15 cellular contexts compared by ENCODE assay signal in the genomic region with DNA sequence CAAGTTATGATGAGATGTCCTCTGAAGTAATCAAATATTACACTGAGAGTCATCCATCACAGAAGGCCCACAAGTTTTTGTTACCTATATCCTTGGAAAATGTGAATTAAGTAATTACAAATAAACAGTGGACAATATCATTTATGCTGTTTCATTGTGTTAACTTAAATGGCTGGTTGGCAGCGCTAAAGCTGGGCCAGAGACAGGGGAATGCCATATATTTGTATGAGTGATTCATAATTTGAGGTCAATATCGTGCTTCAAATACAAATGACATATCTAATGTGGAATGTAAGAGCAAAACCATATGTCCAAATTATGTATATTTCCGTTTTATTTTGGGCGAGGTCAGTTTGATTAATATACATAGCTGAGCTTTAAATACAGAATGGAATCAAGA.
"Had no signal": no experiment of that assay in that cellular context is flagged by ENCODE, and none has a peak within 500 bp of the region (broad histone marks: within the 10 kb centered on the region; RNA-seq: fewer than 3 reads in every experiment).

No MANE protein-coding gene starts in this region.

- ATAC-seq: activated CD4-positive, alpha-beta T cell treated with anti-CD3 and anti-CD28 coated beads for 36 hours; activated CD8-positive, alpha-beta memory T cell treated with anti-CD3 and anti-CD28 coated beads, Interleukin-2, amount 10 ng/mL, durations not matched to agents 7 days and 5 days; activated naive CD8-positive, alpha-beta T cell treated with anti-CD3 and anti-CD28 coated beads, Interleukin-2, amount 50 U/mL, for 24 hours; right lobe of liver; stimulated activated naive CD8-positive, alpha-beta T cell treated with anti-CD3 and anti-CD28 coated beads, Interleukin-15, amount 100 ng/mL, for 72 hours; T-helper 17 cell had no signal

- DNase-seq: activated CD4-positive, alpha-beta memory T cell treated with anti-CD3 and anti-CD28 coated beads for 36 hours; activated CD4-positive, alpha-beta T cell treated with anti-CD3 and anti-CD28 coated beads for 36 hours; activated CD8-positive, alpha-beta memory T cell treated with anti-CD3 and anti-CD28 coated beads, Interleukin-2, amount 10 ng/mL, durations not matched to agents 7 days and 5 days; activated naive CD4-positive, alpha-beta T cell treated with anti-CD3 and anti-CD28 coated beads for 36 hours; activated naive CD8-positive, alpha-beta T cell treated with anti-CD3 and anti-CD28 coated beads, Interleukin-2, amount 50 U/mL, for 24 hours; activated T-cell treated with anti-CD3 and anti-CD28 coated beads, Interleukin-2, amount 50 U/mL, for 1 hour; head of caudate nucleus; nephron progenitor cell; right lobe of liver; stimulated activated naive CD8-positive, alpha-beta T cell treated with anti-CD3 and anti-CD28 coated beads, Interleukin-15, amount 100 ng/mL, for 72 hours; T-helper 17 cell had no signal

- H3K4me1 ChIP-seq: ascending aorta, esophagus muscularis mucosa, right lobe of liver had no signal

- H3K27ac Mint-ChIP-seq: activated CD4-positive, alpha-beta memory T cell treated with anti-CD3 and anti-CD28 coated beads for 36 hours; activated CD4-positive, alpha-beta T cell treated with anti-CD3 and anti-CD28 coated beads for 36 hours; activated CD8-positive, alpha-beta memory T cell treated with anti-CD3 and anti-CD28 coated beads, Interleukin-2, amount 10 ng/mL, durations not matched to agents 7 days and 5 days; activated naive CD4-positive, alpha-beta T cell treated with anti-CD3 and anti-CD28 coated beads for 36 hours; activated naive CD8-positive, alpha-beta T cell treated with anti-CD3 and anti-CD28 coated beads, Interleukin-2, amount 50 U/mL, for 24 hours; activated T-helper 2 cell treated with anti-CD3 and anti-CD28 coated beads, Interferon-gamma antibody, Interleukin-2, Interleukin-4, amounts not matched to agents 10 μg/mL and 5 μg/mL and 100 μg/mL, durations not matched to agents 14 hours and 24 hours and 36 hours; nephron progenitor cell; stimulated activated naive CD8-positive, alpha-beta T cell treated with anti-CD3 and anti-CD28 coated beads, Interleukin-15, amount 100 ng/mL, for 72 hours; T-helper 17 cell; type B pancreatic cell had no signal

- H3K9me3 ChIP-seq: esophagus muscularis mucosa, right lobe of liver had no signal

- H3K27me3 Mint-ChIP-seq: activated CD4-positive, alpha-beta memory T cell treated with anti-CD3 and anti-CD28 coated beads for 36 hours; activated CD4-positive, alpha-beta T cell treated with anti-CD3 and anti-CD28 coated beads for 36 hours; activated CD8-positive, alpha-beta memory T cell treated with anti-CD3 and anti-CD28 coated beads, Interleukin-2, amount 10 ng/mL, durations not matched to agents 7 days and 5 days; activated naive CD8-positive, alpha-beta T cell treated with anti-CD3 and anti-CD28 coated beads, Interleukin-2, amount 50 U/mL, for 24 hours; stimulated activated naive CD8-positive, alpha-beta T cell treated with anti-CD3 and anti-CD28 coated beads, Interleukin-15, amount 100 ng/mL, for 72 hours; T-helper 17 cell; type B pancreatic cell had no signal

- H3K27me3 ChIP-seq: ascending aorta, esophagus muscularis mucosa, right lobe of liver had no signal

- H3K4me1 Mint-ChIP-seq: activated CD4-positive, alpha-beta T cell treated with anti-CD3 and anti-CD28 coated beads for 36 hours; activated CD8-positive, alpha-beta memory T cell treated with anti-CD3 and anti-CD28 coated beads, Interleukin-2, amount 10 ng/mL, durations not matched to agents 7 days and 5 days; activated naive CD8-positive, alpha-beta T cell treated with anti-CD3 and anti-CD28 coated beads, Interleukin-2, amount 50 U/mL, for 24 hours; nephron progenitor cell; stimulated activated naive CD8-positive, alpha-beta T cell treated with anti-CD3 and anti-CD28 coated beads, Interleukin-15, amount 100 ng/mL, for 72 hours; T-helper 17 cell had no signal

- H3K36me3 ChIP-seq: ascending aorta, esophagus muscularis mucosa, right lobe of liver had no signal

- H3K27ac ChIP-seq: ascending aorta, esophagus muscularis mucosa, right lobe of liver had no signal

- H3K4me3 ChIP-seq: ascending aorta, esophagus muscularis mucosa, right lobe of liver had no signal

- H3K9me3 Mint-ChIP-seq: nephron progenitor cell had no signal

- H3K36me3 Mint-ChIP-seq: activated CD4-positive, alpha-beta memory T cell treated with anti-CD3 and anti-CD28 coated beads for 36 hours; activated CD8-positive, alpha-beta memory T cell treated with anti-CD3 and anti-CD28 coated beads, Interleukin-2, amount 10 ng/mL, durations not matched to agents 7 days and 5 days; type B pancreatic cell had no signal

- H3K4me3 Mint-ChIP-seq: activated CD4-positive, alpha-beta memory T cell treated with anti-CD3 and anti-CD28 coated beads for 36 hours; activated CD4-positive, alpha-beta T cell treated with anti-CD3 and anti-CD28 coated beads for 36 hours; activated CD8-positive, alpha-beta memory T cell treated with anti-CD3 and anti-CD28 coated beads, Interleukin-2, amount 10 ng/mL, durations not matched to agents 7 days and 5 days; activated naive CD4-positive, alpha-beta T cell treated with anti-CD3 and anti-CD28 coated beads for 36 hours; activated naive CD8-positive, alpha-beta T cell treated with anti-CD3 and anti-CD28 coated beads, Interleukin-2, amount 50 U/mL, for 24 hours; nephron progenitor cell; stimulated activated naive CD8-positive, alpha-beta T cell treated with anti-CD3 and anti-CD28 coated beads, Interleukin-15, amount 100 ng/mL, for 72 hours; T-helper 17 cell; type B pancreatic cell had no signal
